ENCODE assay signal across 25 cellular contexts in the genomic region with DNA sequence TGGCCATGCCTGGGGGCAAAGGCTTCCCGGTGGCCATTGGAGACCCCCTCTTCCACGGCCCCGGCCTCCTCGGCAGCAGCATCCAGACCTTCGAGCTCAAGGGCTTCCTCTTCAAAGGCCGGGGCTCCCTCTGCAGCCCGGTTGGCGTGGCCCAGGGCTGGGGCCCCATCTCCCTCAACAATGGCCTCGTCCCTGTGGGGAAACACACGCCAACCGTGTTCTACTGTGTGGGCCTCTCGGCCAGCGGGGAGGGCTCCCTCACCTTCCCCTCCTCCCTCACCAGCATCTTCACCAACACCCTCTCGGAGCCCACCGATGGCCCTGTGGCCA. TPM values are rescaled to one million over a fixed set of nuclear protein-coding genes. Genes with fewer than 3 reads are reported as not detected.
A peak's percentile ranks its signal among the peaks of the same experiment; 100 is the strongest.
DNase-seq lines count a peak whose midpoint lies in the region; ATAC-seq and TF ChIP-seq lines count a peak whose summit lies in the region.
"Had no signal": no experiment of that assay in that cellular context is flagged by ENCODE, and none has a peak within 500 bp of the region (broad histone marks: within the 10 kb centered on the region; RNA-seq: fewer than 3 reads in every experiment).

No MANE protein-coding gene starts in this region.

- TF ChIP-seq CTCF in GM10248 (IDR thresholded peaks at IDR 0.05; ENCODE audit: control extremely low read depth, extremely low read depth, low read depth, missing control alignments) (peak; percentile 6), lower leg skin (IDR thresholded peaks at IDR 0.05) (no peak), vagina (IDR thresholded peaks at IDR 0.05) (no peak)

- no peaks in the 10 kb centered on the region for H3K9me3 ChIP-seq in vagina
- H3K9me3 ChIP-seq: Caco-2 had no signal

- no peak for TF ChIP-seq POLR2A in lower leg skin (IDR thresholded peaks at IDR 0.05)
- TF ChIP-seq POLR2A in vagina (IDR thresholded peaks at IDR 0.05): no peak

- H3K4me1 ChIP-seq in vagina: no peaks in the 10 kb centered on the region
- H3K4me1 ChIP-seq: Caco-2 had no signal

- no peak overlapping the region for H3K4me3 Mint-ChIP-seq in activated CD4-positive, alpha-beta T cell treated with anti-CD3 and anti-CD28 coated beads, Interleukin-2, amount 10 ng/mL, durations not matched to agents 7 days and 5 days
- H3K4me3 Mint-ChIP-seq in central memory CD8-positive, alpha-beta T cell: peak overlapping the region; percentile 85
- peak overlapping the region; percentile 69 for H3K4me3 Mint-ChIP-seq in stimulated activated effector memory CD8-positive, alpha-beta T cell treated with anti-CD3 and anti-CD28 coated beads, Interleukin-12 subunit alpha, Interleukin-12 subunit beta, amount 100 ng/mL, for 72 hours
- H3K4me3 Mint-ChIP-seq: CD4-positive, alpha-beta memory T cell had no signal

- DNase-seq in activated CD4-positive, alpha-beta T cell treated with anti-CD3 and anti-CD28 coated beads, Interleukin-2, amount 10 ng/mL, durations not matched to agents 7 days and 5 days: no peak
- DNase-seq in activated CD4-positive, alpha-beta T cell treated with anti-CD3 and anti-CD28 coated beads, Interleukin-2, amount 50 U/mL, for 1 hour: no peak
- DNase-seq in GM10248 (ENCODE audit: extremely low spot score) (no peak), lower leg skin (ENCODE audit: low spot score in 2 of 2) (no peak), vagina (ENCODE audit: extremely low spot score in 2 of 2) (no peak)
- no peak for DNase-seq in central memory CD8-positive, alpha-beta T cell (ENCODE audit: low spot score in 2 of 2)
- no peak for DNase-seq in stimulated activated effector memory CD8-positive, alpha-beta T cell treated with anti-CD3 and anti-CD28 coated beads, Interleukin-12 subunit alpha, Interleukin-12 subunit beta, amount 100 ng/mL, for 72 hours (ENCODE audit: low spot score in 2 of 2)
- DNase-seq: 8988T; ACHN; C1 segment of cervical spinal cord; Caco-2; CD4-positive, alpha-beta memory T cell; Kasumi-1; NCI-H1105 treated with DMSO at 0.1 percent for 48 hours; NCI-H2029; NCI-H446 treated with DMSO at 0.1 percent for 48 hours; NCI-H526; NCI-H82; NK-92 treated with Interleukin-12 subunit alpha and Interleukin-12 subunit beta, amount 100 ng/mL, for 24 hours; RPMI8226; SHP77 treated with DMSO at 0.1 percent for 48 hours had no signal

- H3K36me3 ChIP-seq in vagina: no peaks in the 10 kb centered on the region

- peaks cover 7% of the 10 kb centered on the region for H3K27me3 Mint-ChIP-seq in activated CD4-positive, alpha-beta T cell treated with anti-CD3 and anti-CD28 coated beads, Interleukin-2, amount 10 ng/mL, durations not matched to agents 7 days and 5 days
- H3K27me3 Mint-ChIP-seq in central memory CD8-positive, alpha-beta T cell: no peaks in the 10 kb centered on the region

- peak overlapping the region; percentile 13 for H3K27ac Mint-ChIP-seq in activated CD4-positive, alpha-beta T cell treated with anti-CD3 and anti-CD28 coated beads, Interleukin-2, amount 10 ng/mL, durations not matched to agents 7 days and 5 days
- H3K27ac Mint-ChIP-seq in central memory CD8-positive, alpha-beta T cell (ENCODE audit: low read depth): no peak overlapping the region
- H3K27ac Mint-ChIP-seq in stimulated activated effector memory CD8-positive, alpha-beta T cell treated with anti-CD3 and anti-CD28 coated beads, Interleukin-12 subunit alpha, Interleukin-12 subunit beta, amount 100 ng/mL, for 72 hours: no peak overlapping the region
- H3K27ac Mint-ChIP-seq: CD4-positive, alpha-beta memory T cell had no signal

- WGBS in lower leg skin, 2 donors: 80 to 92% methylated on average over 11 to 14 of the region's 15 CpGs

- ATAC-seq in central memory CD8-positive, alpha-beta T cell (replicated peaks; ENCODE audit: extremely low read depth, poor library complexity, severe bottlenecking): no peak
- no peak for ATAC-seq in stimulated activated effector memory CD8-positive, alpha-beta T cell treated with anti-CD3 and anti-CD28 coated beads, Interleukin-12 subunit alpha, Interleukin-12 subunit beta, amount 100 ng/mL, for 72 hours
- ATAC-seq: HCT116 had no signal

- intact Hi-C loops in lower leg skin (cut with DNase I; ENCODE audit: low total_unique reads): no loop called here
- intact Hi-C loops in vagina (cut with DNase I): loop anchor here (10.0 kb wide), 1 partner anchor 127 kb away; no protein-coding TSS in a partner anchor

- H3K27me3 ChIP-seq in vagina: no peaks in the 10 kb centered on the region

- H3K9me3 Mint-ChIP-seq in activated CD4-positive, alpha-beta T cell treated with anti-CD3 and anti-CD28 coated beads, Interleukin-2, amount 10 ng/mL, durations not matched to agents 7 days and 5 days: no peaks in the 10 kb centered on the region
- no peaks in the 10 kb centered on the region for H3K9me3 Mint-ChIP-seq in central memory CD8-positive, alpha-beta T cell
- no peaks in the 10 kb centered on the region for H3K9me3 Mint-ChIP-seq in stimulated activated effector memory CD8-positive, alpha-beta T cell treated with anti-CD3 and anti-CD28 coated beads, Interleukin-12 subunit alpha, Interleukin-12 subunit beta, amount 100 ng/mL, for 72 hours

- H3K27ac ChIP-seq in vagina: no peak overlapping the region
- H3K27ac ChIP-seq: HL-60 had no signal

- H3K4me1 Mint-ChIP-seq in activated CD4-positive, alpha-beta T cell treated with anti-CD3 and anti-CD28 coated beads, Interleukin-2, amount 10 ng/mL, durations not matched to agents 7 days and 5 days: peaks cover 28% of the 10 kb centered on the region
- H3K4me1 Mint-ChIP-seq in central memory CD8-positive, alpha-beta T cell: peaks cover 42% of the 10 kb centered on the region
- H3K4me1 Mint-ChIP-seq in stimulated activated effector memory CD8-positive, alpha-beta T cell treated with anti-CD3 and anti-CD28 coated beads, Interleukin-12 subunit alpha, Interleukin-12 subunit beta, amount 100 ng/mL, for 72 hours: peaks cover 62% of the 10 kb centered on the region

- no peaks in the 10 kb centered on the region for H3K36me3 Mint-ChIP-seq in activated CD4-positive, alpha-beta T cell treated with anti-CD3 and anti-CD28 coated beads, Interleukin-2, amount 10 ng/mL, durations not matched to agents 7 days and 5 days (ENCODE audit: low read depth)
- peaks cover 12% of the 10 kb centered on the region for H3K36me3 Mint-ChIP-seq in central memory CD8-positive, alpha-beta T cell (ENCODE audit: insufficient read depth)
- peaks cover 7% of the 10 kb centered on the region for H3K36me3 Mint-ChIP-seq in stimulated activated effector memory CD8-positive, alpha-beta T cell treated with anti-CD3 and anti-CD28 coated beads, Interleukin-12 subunit alpha, Interleukin-12 subunit beta, amount 100 ng/mL, for 72 hours
- H3K36me3 Mint-ChIP-seq: CD4-positive, alpha-beta memory T cell had no signal

- H3K4me3 ChIP-seq in lower leg skin (ENCODE audit: low read depth, poor library complexity, severe bottlenecking) (no peak overlapping the region), vagina (no peak overlapping the region)

- CTCF ChIA-PET in activated CD4-positive, alpha-beta T cell treated with anti-CD3 and anti-CD28 coated beads, Interleukin-2, amount 10 ng/mL, durations not matched to agents 7 days and 5 days (lab: Charles Lee): no interaction called here
- CTCF ChIA-PET in GM10248 (lab: Yijun Ruan, JAX): no interaction called here

- POLR2A ChIA-PET in activated CD4-positive, alpha-beta T cell treated with anti-CD3 and anti-CD28 coated beads, Interleukin-2, amount 10 ng/mL, durations not matched to agents 7 days and 5 days (lab: Charles Lee): no interaction called here
- POLR2A ChIA-PET in GM10248 (lab: Yijun Ruan, JAX): no interaction called here

RNA-seq across cellular contexts. Expression of a gene that starts 2.7 kb away (rescaled TPM):
- total RNA-seq in activated CD4-positive, alpha-beta T cell treated with anti-CD3 and anti-CD28 coated beads, Interleukin-2, amount 10 ng/mL, durations not matched to agents 7 days and 5 days: not detected
- total RNA-seq in lower leg skin (under 1 TPM in 2 of 4 donors, not detected in 2; 0.10 to 0.23 TPM), vagina (not detected)
- total RNA-seq: Caco-2, H4, M059J had no signal

RNA-seq across cellular contexts. Expression of a gene that starts 13.6 kb away (rescaled TPM):
- 1 to 10 TPM; 4.7 to 4.9 TPM for total RNA-seq in activated CD4-positive, alpha-beta T cell treated with anti-CD3 and anti-CD28 coated beads, Interleukin-2, amount 10 ng/mL, durations not matched to agents 7 days and 5 days
- 1 to 10 TPM in 1 of 4 donors, under 1 TPM in 2, not detected in 1; 0.42 to 1.3 (median 0.86) TPM for total RNA-seq in lower leg skin
- 3.9 TPM for total RNA-seq in vagina
- total RNA-seq: Caco-2, H4, M059J had no signal
